In genomic region chr21:36384885-36385232, GRCh38 we compare ENCODE assay signal across 8 cellular contexts. TPM values are rescaled to one million over a fixed set of nuclear protein-coding genes. Genes with fewer than 3 reads are reported as not detected.
DNase-seq lines count a peak whose midpoint lies in the region; ATAC-seq, FAIRE-seq and TF ChIP-seq lines count a peak whose summit lies in the region.

No MANE protein-coding gene starts in this region.

- H4K20me1 ChIP-seq in DOHH2 (ENCODE audit: control insufficient read depth, insufficient read depth, low read depth, low read length) (no peaks in the 10 kb centered on the region), astrocyte (ENCODE audit: insufficient read depth, low read length) (no peaks in the 10 kb centered on the region), neural cell (ENCODE audit: insufficient read depth) (no peaks in the 10 kb centered on the region)

- H2AFZ ChIP-seq in astrocyte (ENCODE audit: low read depth, low read length) (no peak overlapping the region), neural cell (ENCODE audit: low read depth, low read length) (no peak overlapping the region)

- H3K4me1 ChIP-seq in DOHH2 (ENCODE audit: control insufficient read depth, low read length) (peaks cover 8% of the 10 kb centered on the region), astrocyte (ENCODE audit: insufficient read depth, low read length) (peaks cover 10% of the 10 kb centered on the region)

- H3K9ac ChIP-seq in astrocyte (ENCODE audit: low read length) (no peak overlapping the region), neural cell (ENCODE audit: low read length) (no peak overlapping the region)

- H3K4me1 Mint-ChIP-seq in astrocyte (ENCODE audit: low read depth, unreplicated experiment): peaks cover 5% of the 10 kb centered on the region
- peaks cover 6% of the 10 kb centered on the region for H3K4me1 Mint-ChIP-seq in CD14-positive monocyte

- H3K9me2 ChIP-seq in DOHH2 (replicated peaks; ENCODE audit: control insufficient read depth, low read length) (no peaks in the 10 kb centered on the region), neural cell (ENCODE audit: insufficient read depth, low read length) (no peaks in the 10 kb centered on the region)

- H3K27ac Mint-ChIP-seq in astrocyte (ENCODE audit: unreplicated experiment) (no peak overlapping the region), CD14-positive monocyte (no peak overlapping the region)

- H3K9me3 ChIP-seq in DOHH2 (ENCODE audit: control insufficient read depth, insufficient read depth, low read length): no peaks in the 10 kb centered on the region
- H3K9me3 ChIP-seq in astrocyte (ENCODE audit: insufficient read depth, low read depth, low read length): no peaks in the 10 kb centered on the region
- no peaks in the 10 kb centered on the region for H3K9me3 ChIP-seq in neural cell (ENCODE audit: low read length)

- H3K4me3 ChIP-seq in DOHH2 (ENCODE audit: low read length): peak overlapping the region; percentile 79
- H3K4me3 ChIP-seq in astrocyte (ENCODE audit: insufficient read depth, low read depth, low read length): peak overlapping the region; percentile 78
- H3K4me3 ChIP-seq in neural cell (ENCODE audit: low read length): peak overlapping the region; percentile 66

- DNase-seq in astrocyte (ENCODE audit: low read depth) (no peak), CD14-positive monocyte (ENCODE audit: low spot score) (no peak), RCC 7860 (ENCODE audit: low spot score) (no peak), NCI-H446 treated with DMSO at 0.1 percent for 48 hours (lab: John Stamatoyannopoulos, UW) (no peak)

- TF ChIP-seq CTCF in DOHH2 (IDR thresholded peaks at IDR 0.05; ENCODE audit: low read depth, low read length, poor library complexity, severe bottlenecking): no peak
- TF ChIP-seq CTCF in astrocyte (IDR thresholded peaks at IDR 0.05; ENCODE audit: insufficient read depth, low read depth, low read length): no peak
- TF ChIP-seq CTCF in neural cell (IDR thresholded peaks at IDR 0.05; ENCODE audit: poor library complexity, severe bottlenecking): no peak
- TF ChIP-seq CTCF in CD14-positive monocyte (IDR thresholded peaks at IDR 0.05): no peak

- intact Hi-C loops in CD14-positive monocyte (cut with micrococcal nuclease): loop anchor here in 1 of 2 donors (10.0 kb wide), 1 partner anchor 1110 kb away; no protein-coding TSS in a partner anchor

- H3K9me3 Mint-ChIP-seq in astrocyte (ENCODE audit: unreplicated experiment) (no peaks in the 10 kb centered on the region), CD14-positive monocyte (peaks cover 0 to 1% (median 0%) of the 10 kb centered on the region in 7 donors)

- ATAC-seq in HG02970 (IDR thresholded peaks at IDR 0.05; ENCODE audit: low FRiP score, unreplicated experiment): peak; percentile 7
- no peak for ATAC-seq in GM21367 (IDR thresholded peaks at IDR 0.05; ENCODE audit: unreplicated experiment)

- H3K79me2 ChIP-seq in DOHH2 (ENCODE audit: control insufficient read depth, low read length) (peaks cover 23% of the 10 kb centered on the region), astrocyte (ENCODE audit: insufficient read depth, low read length) (no peaks in the 10 kb centered on the region), neural cell (replicated peaks; ENCODE audit: insufficient read depth, low read length) (no peaks in the 10 kb centered on the region)

- H3K4me3 Mint-ChIP-seq in astrocyte (ENCODE audit: unreplicated experiment): peak overlapping the region; percentile 45
- no peak overlapping the region for H3K4me3 Mint-ChIP-seq in CD14-positive monocyte

- TF ChIP-seq RAD21 in neural cell (conservative IDR thresholded peaks at IDR 0.05): no peak

- H3K27ac ChIP-seq in DOHH2 (ENCODE audit: low read depth, low read length) (no peak overlapping the region), astrocyte (ENCODE audit: low read depth, low read length) (no peak overlapping the region), neural cell (ENCODE audit: low read length) (no peak overlapping the region)

- H3K27me3 Mint-ChIP-seq in astrocyte (ENCODE audit: low read depth, unreplicated experiment): no peaks in the 10 kb centered on the region
- H3K27me3 Mint-ChIP-seq in CD14-positive monocyte (ENCODE audit: low read depth in 3 of 3): peaks cover 0 to 1% (median 0%) of the 10 kb centered on the region in 3 donors

- no peaks in the 10 kb centered on the region for H3F3A ChIP-seq in DOHH2 (ENCODE audit: control insufficient read depth, insufficient read depth)
- H3F3A ChIP-seq in neural cell (ENCODE audit: insufficient read depth, low read length, poor library complexity, severe bottlenecking): peaks cover 2% of the 10 kb centered on the region

- H3K36me3 Mint-ChIP-seq in astrocyte (ENCODE audit: low read depth, unreplicated experiment) (peaks cover 8% of the 10 kb centered on the region), CD14-positive monocyte (peaks cover 6 to 14% of the 10 kb centered on the region in 2 donors)

- H3K4me2 ChIP-seq in DOHH2 (ENCODE audit: low read length) (peak overlapping the region; percentile 65), astrocyte (ENCODE audit: low read length) (peak overlapping the region; percentile 96), neural cell (ENCODE audit: low read length) (no peak overlapping the region)

- no peak for TF ChIP-seq EP300 in neural cell (conservative IDR thresholded peaks at IDR 0.05; ENCODE audit: poor library complexity, severe bottlenecking)

- H3K27me3 ChIP-seq in DOHH2 (ENCODE audit: control insufficient read depth, low read length) (no peaks in the 10 kb centered on the region), astrocyte (ENCODE audit: insufficient read depth, low read length) (no peaks in the 10 kb centered on the region), neural cell (ENCODE audit: insufficient read depth, low read depth, low read length) (no peaks in the 10 kb centered on the region)

- H3K36me3 ChIP-seq in DOHH2 (ENCODE audit: control insufficient read depth, low read length) (peaks cover 34% of the 10 kb centered on the region), astrocyte (ENCODE audit: insufficient read depth, low read length) (peaks cover 2% of the 10 kb centered on the region), neural cell (ENCODE audit: insufficient read depth, low read length) (no peaks in the 10 kb centered on the region)

- FAIRE-seq in astrocyte (lab: Jason Lieb, UNC): no peak
- FAIRE-seq in RCC 7860 (lab: Jason Lieb, UNC): no peak

TF ChIP-seq in neural cell, 6 proteins besides CTCF, POLR2A, EP300 and RAD21:
- TF ChIP-seq EZH2 (IDR thresholded peaks at IDR 0.05; ENCODE audit: borderline replicate concordance, insufficient read depth, low read length, poor library complexity, severe bottlenecking) (no peak), MXI1 (conservative IDR thresholded peaks at IDR 0.05; ENCODE audit: poor library complexity, severe bottlenecking) (no peak), TAF1 (IDR thresholded peaks at IDR 0.05; ENCODE audit: low read depth) (no peak), SMC3 (conservative IDR thresholded peaks at IDR 0.05; ENCODE audit: poor library complexity) (no peak), POLR2AphosphoS5 (IDR thresholded peaks at IDR 0.05) (no peak)
- TF ChIP-seq, protein P1, sequence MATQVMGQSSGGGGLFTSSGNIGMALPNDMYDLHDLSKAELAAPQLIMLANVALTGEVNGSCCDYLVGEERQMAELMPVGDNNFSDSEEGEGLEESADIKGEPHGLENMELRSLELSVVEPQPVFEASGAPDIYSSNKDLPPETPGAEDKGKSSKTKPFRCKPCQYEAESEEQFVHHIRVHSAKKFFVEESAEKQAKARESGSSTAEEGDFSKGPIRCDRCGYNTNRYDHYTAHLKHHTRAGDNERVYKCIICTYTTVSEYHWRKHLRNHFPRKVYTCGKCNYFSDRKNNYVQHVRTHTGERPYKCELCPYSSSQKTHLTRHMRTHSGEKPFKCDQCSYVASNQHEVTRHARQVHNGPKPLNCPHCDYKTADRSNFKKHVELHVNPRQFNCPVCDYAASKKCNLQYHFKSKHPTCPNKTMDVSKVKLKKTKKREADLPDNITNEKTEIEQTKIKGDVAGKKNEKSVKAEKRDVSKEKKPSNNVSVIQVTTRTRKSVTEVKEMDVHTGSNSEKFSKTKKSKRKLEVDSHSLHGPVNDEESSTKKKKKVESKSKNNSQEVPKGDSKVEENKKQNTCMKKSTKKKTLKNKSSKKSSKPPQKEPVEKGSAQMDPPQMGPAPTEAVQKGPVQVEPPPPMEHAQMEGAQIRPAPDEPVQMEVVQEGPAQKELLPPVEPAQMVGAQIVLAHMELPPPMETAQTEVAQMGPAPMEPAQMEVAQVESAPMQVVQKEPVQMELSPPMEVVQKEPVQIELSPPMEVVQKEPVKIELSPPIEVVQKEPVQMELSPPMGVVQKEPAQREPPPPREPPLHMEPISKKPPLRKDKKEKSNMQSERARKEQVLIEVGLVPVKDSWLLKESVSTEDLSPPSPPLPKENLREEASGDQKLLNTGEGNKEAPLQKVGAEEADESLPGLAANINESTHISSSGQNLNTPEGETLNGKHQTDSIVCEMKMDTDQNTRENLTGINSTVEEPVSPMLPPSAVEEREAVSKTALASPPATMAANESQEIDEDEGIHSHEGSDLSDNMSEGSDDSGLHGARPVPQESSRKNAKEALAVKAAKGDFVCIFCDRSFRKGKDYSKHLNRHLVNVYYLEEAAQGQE (IDR thresholded peaks at IDR 0.05; ENCODE audit: borderline replicate concordance): no peak

RNA-seq across cellular contexts. Expression of gene CHAF1B, which starts 0.3 kb away (rescaled TPM):
- total RNA-seq in astrocyte: 2.8 and 3.0 TPM in 2 replicates
- 0.72 and 2.1 TPM in 2 replicates for polyA plus RNA-seq in neural cell
- 1.7 and 2.4 TPM in 2 replicates for polyA minus RNA-seq in neural cell
- polyA plus RNA-seq in CD14-positive monocyte: not detected
